9 cellular contexts compared by ENCODE assay signal in the genomic region with DNA sequence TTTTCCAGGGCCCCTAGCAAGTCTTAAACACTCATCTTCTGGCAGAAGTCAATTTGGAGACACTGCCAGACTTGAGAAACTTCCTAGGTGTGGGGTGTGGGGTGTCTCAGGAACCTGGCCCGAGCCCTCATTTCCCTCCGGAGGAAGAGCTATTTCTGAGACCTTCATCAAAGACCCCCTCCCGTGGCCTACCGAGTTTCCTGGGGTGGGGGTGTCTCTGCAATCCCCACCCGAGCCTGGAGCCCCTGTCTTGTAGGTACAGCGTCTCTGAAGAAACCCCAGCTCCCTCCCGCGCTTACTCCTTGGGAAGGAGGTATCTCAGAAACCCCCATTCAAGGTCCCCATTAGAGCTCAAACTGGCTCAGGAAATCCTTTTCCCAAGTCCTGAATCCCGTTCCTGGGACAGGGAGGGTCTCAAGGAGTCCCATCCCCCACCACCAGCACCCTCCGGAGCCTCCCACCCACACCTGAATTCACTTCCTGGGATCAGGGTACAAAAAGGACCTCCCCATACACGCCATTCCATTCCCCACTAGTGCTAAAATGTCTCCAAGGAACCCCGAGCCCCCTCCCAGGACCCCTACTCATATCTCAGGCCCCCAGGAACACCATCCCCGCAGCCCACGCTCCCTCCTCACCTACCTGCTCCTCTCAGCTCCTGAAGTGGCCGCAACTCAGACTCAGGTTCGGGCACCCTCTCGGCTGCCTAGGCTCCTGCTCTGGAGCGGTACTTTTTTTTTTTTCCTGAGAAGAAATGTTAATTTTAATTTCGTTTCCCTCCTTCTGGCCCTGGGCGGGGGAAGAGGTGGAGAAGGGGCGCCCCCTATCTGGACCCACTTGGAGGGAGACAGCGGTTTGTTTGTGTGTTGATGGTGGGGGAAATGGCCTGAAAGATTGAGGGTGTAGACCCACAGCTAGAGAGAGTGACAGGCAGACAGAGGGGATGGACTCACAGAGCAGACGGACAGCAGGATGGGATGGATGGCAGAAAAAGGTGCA. TPM values are rescaled to one million over a fixed set of nuclear protein-coding genes. Genes with fewer than 3 reads are reported as not detected.
DNase-seq lines count a peak whose midpoint lies in the region; TF ChIP-seq lines count a peak whose summit lies in the region.
"Had no signal": no experiment of that assay in that cellular context is flagged by ENCODE, and none has a peak within 500 bp of the region (broad histone marks: within the 10 kb centered on the region; RNA-seq: fewer than 3 reads in every experiment).

No MANE protein-coding gene starts in this region.

- no peak for TF ChIP-seq EP300 in ovary (IDR thresholded peaks at IDR 0.05)

- peak overlapping the region; percentile 96 for H2AFZ ChIP-seq in SU-DHL-6 (ENCODE audit: low read depth, low read length, severe bottlenecking)
- no peak overlapping the region for H2AFZ ChIP-seq in PC-9

- H3K36me3 Mint-ChIP-seq in dendritic cell treated with granulocyte-macrophage colony-stimulating factor and Interleukin-4, amounts not matched to agents 40 ng/mL and 50 ng/mL, for 4 days (ENCODE audit: low read depth) = no peaks in the 10 kb centered on the region

- no TSS peak for BruUV-seq in PC-9 (replicated peaks; lab: Mats Ljungman, UMichigan)

- peak overlapping the region; percentile 63 for H3K4me3 Mint-ChIP-seq in dendritic cell treated with granulocyte-macrophage colony-stimulating factor and Interleukin-4, amounts not matched to agents 40 ng/mL and 50 ng/mL, for 4 days

- H3K9me3 ChIP-seq in SU-DHL-6 (ENCODE audit: insufficient read depth, low read length) (no peaks in the 10 kb centered on the region), ovary (no peaks in the 10 kb centered on the region), PC-9 (ENCODE audit: insufficient read depth, low read depth) (no peaks in the 10 kb centered on the region)
- H3K9me3 ChIP-seq: A549 had no signal

- peaks cover 29% of the 10 kb centered on the region for H3K4me1 Mint-ChIP-seq in dendritic cell treated with granulocyte-macrophage colony-stimulating factor and Interleukin-4, amounts not matched to agents 40 ng/mL and 50 ng/mL, for 4 days (ENCODE audit: low read depth)

- H3K9me3 Mint-ChIP-seq in dendritic cell treated with granulocyte-macrophage colony-stimulating factor and Interleukin-4, amounts not matched to agents 40 ng/mL and 50 ng/mL, for 4 days = no peaks in the 10 kb centered on the region

- H3F3A ChIP-seq in SU-DHL-6 (ENCODE audit: insufficient read depth) (0 out of 2 replicates have a peak, but pooled peaks cover 6% of the 10 kb centered on the region), PC-9 (ENCODE audit: insufficient read depth, low read depth) (no peaks in the 10 kb centered on the region)

- POLR2A ChIA-PET in PC-9 (lab: Charles Lee; ENCODE audit: unreplicated experiment) = no interaction called here

- CTCF ChIA-PET in PC-9 (lab: Charles Lee) = no interaction called here

- H3K27ac Mint-ChIP-seq in dendritic cell treated with granulocyte-macrophage colony-stimulating factor and Interleukin-4, amounts not matched to agents 40 ng/mL and 50 ng/mL, for 4 days = peak overlapping the region; percentile 55

- intact Hi-C loops in dendritic cell treated with granulocyte-macrophage colony-stimulating factor and Interleukin-4, amounts not matched to agents 40 ng/mL and 50 ng/mL, for 4 days (cut with micrococcal nuclease) = no loop called here
- intact Hi-C loops in ovary (cut with DNase I) = no loop called here
- intact Hi-C loops in PC-9 (cut with micrococcal nuclease; ENCODE audit: unreplicated experiment) = no loop called here

- TF ChIP-seq CTCF in SU-DHL-6 (IDR thresholded peaks at IDR 0.05; ENCODE audit: insufficient read depth, low read length, poor library complexity, severe bottlenecking) = peak; percentile 57
- TF ChIP-seq CTCF in ovary (IDR thresholded peaks at IDR 0.05) = no peak
- TF ChIP-seq CTCF in PC-9 (conservative IDR thresholded peaks at IDR 0.05) = no peak

- peak overlapping the region; percentile 93 for H3K4me2 ChIP-seq in SU-DHL-6 (ENCODE audit: low read depth, low read length, poor library complexity, severe bottlenecking)
- H3K4me2 ChIP-seq in PC-9 = no peak overlapping the region
- H3K4me2 ChIP-seq: A549 had no signal

- 42 to 48% (median 42%) methylated on average over 22 to 23 of the region's 23 CpGs for WGBS in ovary, 3 donors

- DNase-seq in NOMO-1 (lab: John Stamatoyannopoulos, UW; ENCODE audit: unreplicated experiment in 2 of 2) = peak; percentile 24 to 39
- no peak for DNase-seq in NOMO-1 treated with dmso at 0.1 percent for 144 hours (lab: John Stamatoyannopoulos, UW; ENCODE audit: unreplicated experiment)
- DNase-seq in ovary = peak in 1 of 5 donors; percentile 36
- DNase-seq in GM03348 (ENCODE audit: low spot score) = no peak
- DNase-seq in PC-9 = no peak
- no peak for DNase-seq in DMS153 (lab: John Stamatoyannopoulos, UW)

- H3K4me3 ChIP-seq in SU-DHL-6 (ENCODE audit: insufficient read depth, low read length, poor library complexity, severe bottlenecking) = peak overlapping the region; percentile 85
- H3K4me3 ChIP-seq in ovary = peak overlapping the region; percentile 24
- no peak overlapping the region for H3K4me3 ChIP-seq in PC-9
- H3K4me3 ChIP-seq: A549 had no signal

- H3K79me2 ChIP-seq in SU-DHL-6 (ENCODE audit: insufficient read depth, low read length) = peaks cover 40% of the 10 kb centered on the region
- H3K79me2 ChIP-seq in PC-9 (ENCODE audit: low read depth) = no peaks in the 10 kb centered on the region

- peak overlapping the region; percentile 95 for H3K9ac ChIP-seq in SU-DHL-6 (ENCODE audit: low read length)

- TF ChIP-seq POLR2A in ovary (IDR thresholded peaks at IDR 0.05) = no peak

- H3K27ac ChIP-seq in SU-DHL-6 (ENCODE audit: low read depth, low read length) = peak overlapping the region; percentile 78
- no peak overlapping the region for H3K27ac ChIP-seq in ovary
- no peak overlapping the region for H3K27ac ChIP-seq in PC-9
- H3K27ac ChIP-seq: A549 had no signal

- H3K27me3 ChIP-seq in SU-DHL-6 (ENCODE audit: low read length) (no peaks in the 10 kb centered on the region), ovary (no peaks in the 10 kb centered on the region), PC-9 (ENCODE audit: insufficient read depth, low read depth) (no peaks in the 10 kb centered on the region)

- H4K20me1 ChIP-seq in SU-DHL-6 (ENCODE audit: low read depth, low read length) = no peaks in the 10 kb centered on the region
- no peaks in the 10 kb centered on the region for H4K20me1 ChIP-seq in PC-9 (ENCODE audit: insufficient read depth)

- peaks cover 20% of the 10 kb centered on the region for H3K27me3 Mint-ChIP-seq in dendritic cell treated with granulocyte-macrophage colony-stimulating factor and Interleukin-4, amounts not matched to agents 40 ng/mL and 50 ng/mL, for 4 days

- H3K9me2 ChIP-seq in SU-DHL-6 (replicated peaks; ENCODE audit: insufficient read depth, low read length) (no peaks in the 10 kb centered on the region), PC-9 (ENCODE audit: insufficient read depth) (no peaks in the 10 kb centered on the region)

- H3K36me3 ChIP-seq in SU-DHL-6 (ENCODE audit: low read length) (no peaks in the 10 kb centered on the region), ovary (no peaks in the 10 kb centered on the region), PC-9 (ENCODE audit: low read depth) (no peaks in the 10 kb centered on the region)

- H3K4me1 ChIP-seq in ovary (ENCODE audit: insufficient read depth) = no peaks in the 10 kb centered on the region
- H3K4me1 ChIP-seq in PC-9 (replicated peaks; ENCODE audit: insufficient read depth) = no peaks in the 10 kb centered on the region
- H3K4me1 ChIP-seq: A549 had no signal

RNA-seq across cellular contexts. Expression of a gene that starts 1.1 kb away (rescaled TPM):
- 10 to 100 TPM in 4 of 7 donors, 1 to 10 TPM in 3; 6.2 to 26.0 (median 13.6) TPM for total RNA-seq in ovary
- 10 to 100 TPM in 1 of 2 donors, 1 to 10 TPM in 1; 8.3 to 10.7 TPM for polyA plus RNA-seq in ovary
- 0.46 and 1.5 TPM in 2 replicates for total RNA-seq in PC-9 (2021)

RNA-seq across cellular contexts. Expression of a gene that starts 7.0 kb away (rescaled TPM):
- total RNA-seq in ovary (10 to 100 TPM; 23.2 to 45.9 (median 32.7) TPM), PC-9 (2021) (35.7 and 44.0 TPM in 2 replicates)
- 10 to 100 TPM; 24.8 to 28.2 TPM for polyA plus RNA-seq in ovary

RNA-seq across cellular contexts. Expression of a gene that starts 39.8 kb away (rescaled TPM):
- total RNA-seq in ovary = 10 to 100 TPM in 3 of 7 donors, 1 to 10 TPM in 4; 8.0 to 13.9 (median 9.9) TPM
- polyA plus RNA-seq in ovary = 10 to 100 TPM in 1 of 2 donors, 1 to 10 TPM in 1; 7.6 to 10.9 TPM
- total RNA-seq in PC-9 (2021) = 11.9 and 14.1 TPM in 2 replicates

RNA-seq across cellular contexts. Expression of a gene that starts 52.6 kb away (rescaled TPM):
- total RNA-seq in ovary (10 to 100 TPM; 15.4 to 83.3 (median 20.0) TPM), PC-9 (2021) (88.1 and 113 TPM in 2 replicates)
- 100 to 1,000 TPM in 1 of 2 donors, 10 to 100 TPM in 1; 28.3 to 117 TPM for polyA plus RNA-seq in ovary

RNA-seq across cellular contexts. Expression of a gene that starts 57.2 kb away (rescaled TPM):
- not detected for total RNA-seq in ovary
- polyA plus RNA-seq in ovary = not detected
- not detected in 2 replicates for total RNA-seq in PC-9 (2021)
- polyA plus RNA-seq: A549 had no signal

Comparison
In these comparisons a context has a peak if more than half of its experiments do, and no peak if none do; other contexts are left out.
1. DNase-seq: peak in NOMO-1 (2 of 2); none in NOMO-1 treated with dmso at 0.1 percent for 144 hours (single experiment), GM03348 (single experiment), PC-9 (0 of 2) and DMS153 (single experiment).